ENCODE assay signal across 32 cellular contexts in the genomic region with DNA sequence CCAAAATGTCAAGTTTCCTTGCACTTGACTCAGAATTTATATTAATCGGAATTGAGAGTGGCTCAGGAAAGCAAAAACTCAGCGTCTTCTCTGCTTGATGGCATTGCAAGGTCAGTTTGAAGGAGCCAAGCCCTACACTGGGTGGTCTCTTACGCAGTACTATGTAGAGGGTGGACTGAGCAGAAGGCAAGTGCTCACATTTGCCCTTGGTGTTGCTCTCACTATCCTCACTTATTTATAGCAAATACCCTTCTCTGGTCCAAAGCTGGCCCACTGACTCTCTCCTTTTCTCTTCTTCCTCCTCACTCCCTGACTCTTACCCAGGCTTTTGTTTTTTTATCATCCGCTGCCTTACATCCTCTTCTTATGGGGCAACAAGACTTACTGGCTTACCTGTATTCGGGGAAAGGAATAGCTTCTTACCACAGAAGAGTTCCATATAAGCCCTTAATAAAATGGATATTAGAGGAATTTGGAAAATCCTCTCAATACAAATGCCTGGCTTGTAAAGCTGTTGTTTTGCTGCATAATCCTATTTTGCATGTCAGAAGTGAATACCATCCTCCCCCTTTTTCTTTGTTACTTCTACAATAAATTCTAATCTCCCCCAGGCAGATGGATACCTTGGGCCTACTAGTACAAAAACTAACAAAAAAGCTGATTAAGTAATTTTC.
"Had no signal": no experiment of that assay in that cellular context is flagged by ENCODE, and none has a peak within 500 bp of the region (broad histone marks: within the 10 kb centered on the region; RNA-seq: fewer than 3 reads in every experiment).

No MANE protein-coding gene starts in this region.

- H3K4me3 ChIP-seq: heart left ventricle, left ventricle myocardium inferior, lung, mucosa of descending colon, ovary, skin epidermis, thoracic aorta, uterus had no signal

- H3K27ac ChIP-seq: foreskin keratinocyte, heart left ventricle, left ventricle myocardium inferior, neutrophil, ovary, skin epidermis, thoracic aorta, uterus had no signal

- H3K36me3 ChIP-seq: heart left ventricle, left ventricle myocardium inferior, neutrophil, ovary, thoracic aorta, uterus had no signal

- H3K36me3 Mint-ChIP-seq: natural killer cell treated with Interleukin-12 subunit alpha and Interleukin-12 subunit beta and Interleukin-15 and Interleukin-18, amount 100 ng/mL, for 72 hours; stimulated activated effector memory CD8-positive, alpha-beta T cell treated with anti-CD3 and anti-CD28 coated beads, Interleukin-12 subunit alpha, Interleukin-12 subunit beta, amount 100 ng/mL, for 72 hours; type B pancreatic cell had no signal

- H3K27me3 ChIP-seq: ovary, uterus had no signal

- H3K9me3 ChIP-seq: heart left ventricle, left ventricle myocardium inferior, mucosa of descending colon, neutrophil, ovary, thoracic aorta, uterus had no signal

- H3K27ac Mint-ChIP-seq: activated CD4-positive, alpha-beta memory T cell treated with anti-CD3 and anti-CD28 coated beads, Interleukin-2, amount 10 ng/mL, durations not matched to agents 7 days and 5 days; activated CD4-positive, alpha-beta T cell treated with anti-CD3 and anti-CD28 coated beads, Interleukin-2, amount 10 ng/mL, durations not matched to agents 7 days and 5 days; activated T-helper 17 cell treated with anti-CD3 and anti-CD28 coated beads, Interleukin-2, amount 50 U/mL, for 72 hours; endodermal cell; natural killer cell treated with Interleukin-12 subunit alpha and Interleukin-12 subunit beta and Interleukin-15 and Interleukin-18, amount 100 ng/mL, for 72 hours; progenitor cell of endocrine pancreas; stimulated activated effector memory CD8-positive, alpha-beta T cell treated with anti-CD3 and anti-CD28 coated beads, Interleukin-12 subunit alpha, Interleukin-12 subunit beta, amount 100 ng/mL, for 72 hours; stimulated activated naive CD8-positive, alpha-beta T cell treated with anti-CD3 and anti-CD28 coated beads, Interleukin-15, Interleukin-2, amounts not matched to agents 100 ng/mL and 50 ng/mL, for 24 hours had no signal

- H3K4me1 Mint-ChIP-seq: activated CD4-positive, alpha-beta memory T cell treated with anti-CD3 and anti-CD28 coated beads, Interleukin-2, amount 10 ng/mL, durations not matched to agents 7 days and 5 days; activated T-helper 17 cell treated with anti-CD3 and anti-CD28 coated beads, Interleukin-2, amount 50 U/mL, for 72 hours; stimulated activated effector memory CD8-positive, alpha-beta T cell treated with anti-CD3 and anti-CD28 coated beads, Interleukin-12 subunit alpha, Interleukin-12 subunit beta, amount 100 ng/mL, for 72 hours had no signal

- DNase-seq: activated CD4-positive, alpha-beta memory T cell treated with anti-CD3 and anti-CD28 coated beads, Interleukin-2, amount 10 ng/mL, durations not matched to agents 7 days and 5 days; activated CD4-positive, alpha-beta T cell treated with anti-CD3 and anti-CD28 coated beads for 1 hour; activated CD4-positive, alpha-beta T cell treated with anti-CD3 and anti-CD28 coated beads, Interleukin-2, amount 10 ng/mL, durations not matched to agents 7 days and 5 days; activated gamma-delta T cell treated with Interleukin-2 at 50 U/mL for 16 hours; activated naive CD4-positive, alpha-beta T cell treated with anti-CD3 and anti-CD28 coated beads, Interleukin-2, amount 50 U/mL, for 16 hours; activated T-cell treated with anti-CD3 and anti-CD28 coated beads, Interleukin-2, amount 50 U/mL, for 4 hours; amniotic stem cell; caudate nucleus; cortex of kidney; endodermal cell; foreskin keratinocyte; heart left ventricle; islet precursor cell; left ventricle myocardium inferior; mucosa of descending colon; ovary; retina; stimulated activated CD4-positive, alpha-beta T cell treated with anti-CD3 and anti-CD28 coated beads, Interleukin-12 subunit alpha, Interleukin-12 subunit beta, amount 100 ng/mL, for 4 hours; stimulated activated CD4-positive, alpha-beta T cell treated with anti-CD3 and anti-CD28 coated beads, Interleukin-4, amount 100 ng/mL, for 24 hours; uterus had no signal

- H3K4me1 ChIP-seq: foreskin keratinocyte, uterus had no signal

- H3K4me3 Mint-ChIP-seq: activated CD4-positive, alpha-beta memory T cell treated with anti-CD3 and anti-CD28 coated beads, Interleukin-2, amount 10 ng/mL, durations not matched to agents 7 days and 5 days; activated CD4-positive, alpha-beta T cell treated with anti-CD3 and anti-CD28 coated beads, Interleukin-2, amount 10 ng/mL, durations not matched to agents 7 days and 5 days; activated T-cell treated with anti-CD3 and anti-CD28 coated beads, Interleukin-2, amount 50 U/mL, for 4 hours; activated T-helper 17 cell treated with anti-CD3 and anti-CD28 coated beads, Interleukin-2, amount 50 U/mL, for 72 hours; endodermal cell; natural killer cell treated with Interleukin-12 subunit alpha and Interleukin-12 subunit beta and Interleukin-15 and Interleukin-18, amount 100 ng/mL, for 72 hours; stimulated activated effector memory CD8-positive, alpha-beta T cell treated with anti-CD3 and anti-CD28 coated beads, Interleukin-12 subunit alpha, Interleukin-12 subunit beta, amount 100 ng/mL, for 72 hours; stimulated activated naive CD8-positive, alpha-beta T cell treated with anti-CD3 and anti-CD28 coated beads, Interleukin-15, Interleukin-2, amounts not matched to agents 100 ng/mL and 50 ng/mL, for 24 hours; type B pancreatic cell had no signal

- ATAC-seq: activated T-cell treated with anti-CD3 and anti-CD28 coated beads, Interleukin-2, amount 50 U/mL, for 4 hours; activated T-helper 17 cell treated with anti-CD3 and anti-CD28 coated beads, Interleukin-2, amount 50 U/mL, for 72 hours; esophagus mucosa; foreskin keratinocyte; heart left ventricle; natural killer cell treated with Interleukin-12 subunit alpha and Interleukin-12 subunit beta and Interleukin-15 and Interleukin-18, amount 100 ng/mL, for 72 hours; sciatic nerve; stimulated activated effector memory CD8-positive, alpha-beta T cell treated with anti-CD3 and anti-CD28 coated beads, Interleukin-12 subunit alpha, Interleukin-12 subunit beta, amount 100 ng/mL, for 72 hours had no signal

- H3K9me3 Mint-ChIP-seq: activated CD4-positive, alpha-beta memory T cell treated with anti-CD3 and anti-CD28 coated beads, Interleukin-2, amount 10 ng/mL, durations not matched to agents 7 days and 5 days; activated CD4-positive, alpha-beta T cell treated with anti-CD3 and anti-CD28 coated beads, Interleukin-2, amount 10 ng/mL, durations not matched to agents 7 days and 5 days; activated T-cell treated with anti-CD3 and anti-CD28 coated beads, Interleukin-2, amount 50 U/mL, for 4 hours; activated T-helper 17 cell treated with anti-CD3 and anti-CD28 coated beads, Interleukin-2, amount 50 U/mL, for 72 hours; endodermal cell; natural killer cell treated with Interleukin-12 subunit alpha and Interleukin-12 subunit beta and Interleukin-15 and Interleukin-18, amount 100 ng/mL, for 72 hours; stimulated activated effector memory CD8-positive, alpha-beta T cell treated with anti-CD3 and anti-CD28 coated beads, Interleukin-12 subunit alpha, Interleukin-12 subunit beta, amount 100 ng/mL, for 72 hours; stimulated activated naive CD8-positive, alpha-beta T cell treated with anti-CD3 and anti-CD28 coated beads, Interleukin-15, Interleukin-2, amounts not matched to agents 100 ng/mL and 50 ng/mL, for 24 hours; type B pancreatic cell had no signal
